ENCODE assay signal across 1 cellular context in genomic region chr6:137811912-137812553, GRCh38.
TF ChIP-seq lines count a peak whose summit lies in the region.

No MANE protein-coding gene starts in this region.

TF ChIP-seq in GM23338, 12 proteins besides CTCF, POLR2A, EP300 and RAD21 (continued from another document):
- TF ChIP-seq ZNF462 (CRISPR knock-in tag; IDR thresholded peaks at IDR 0.05) (no peak), ETS1 (IDR thresholded peaks at IDR 0.05) (no peak)
